In genomic region chr19:20078696-20079095, GRCh38 we compare ENCODE assay signal across 8 cellular contexts. TPM values are rescaled to one million over a fixed set of nuclear protein-coding genes. Genes with fewer than 3 reads are reported as not detected.
A peak's percentile ranks its signal among the peaks of the same experiment; 100 is the strongest.
DNase-seq lines count a peak whose midpoint lies in the region; ATAC-seq and TF ChIP-seq lines count a peak whose summit lies in the region.

No MANE protein-coding gene starts in this region.

- no peaks in the 10 kb centered on the region for H3K27me3 ChIP-seq in muscle layer of colon (ENCODE audit: control insufficient read depth in 1 of 2, insufficient read depth in 2 of 2, low read length in 2 of 2)

- peaks cover 4% of the 10 kb centered on the region for H3K36me3 Mint-ChIP-seq in endothelial cell (ENCODE audit: low read depth, unreplicated experiment)

- H3K27ac ChIP-seq in muscle layer of colon (ENCODE audit: low read depth, low read length) (no peak overlapping the region), urinary bladder (ENCODE audit: low read depth) (no peak overlapping the region)

- H3K36me3 ChIP-seq in muscle layer of colon (ENCODE audit: insufficient read depth, low read length) (no peaks in the 10 kb centered on the region), urinary bladder (ENCODE audit: insufficient read depth) (no peaks in the 10 kb centered on the region)

- peaks cover 7% of the 10 kb centered on the region for H3K4me1 ChIP-seq in muscle layer of colon (ENCODE audit: insufficient read depth, low read length)
- peaks cover 3% of the 10 kb centered on the region for H3K4me1 ChIP-seq in urinary bladder (ENCODE audit: insufficient read depth)

- peak overlapping the region; percentile 48 for H3K27ac Mint-ChIP-seq in endothelial cell (ENCODE audit: unreplicated experiment)

- H3K9me3 Mint-ChIP-seq in endothelial cell (ENCODE audit: unreplicated experiment) = no peaks in the 10 kb centered on the region

- H3K9ac ChIP-seq in muscle layer of colon (ENCODE audit: low read length) = no peak overlapping the region

- DNase-seq in GF-D8 (lab: John Stamatoyannopoulos, UW) (peak; percentile 7), RPMI8226 (peak; percentile 39), endothelial cell (ENCODE audit: low spot score) (peak; percentile 25), NCI-H2107 treated with DMSO at 0.1 percent for 48 hours (lab: John Stamatoyannopoulos, UW; ENCODE audit: unreplicated experiment) (no peak), foreskin melanocyte (no peak)

- H3K4me3 ChIP-seq in muscle layer of colon (ENCODE audit: low read depth in 1 of 2, low read length in 2 of 2) = peak overlapping the region; percentile 47 to 77
- H3K4me3 ChIP-seq in urinary bladder (ENCODE audit: low read depth, low read length) = peak overlapping the region; percentile 48

- H3K27me3 Mint-ChIP-seq in endothelial cell (ENCODE audit: unreplicated experiment) = peaks cover 5% of the 10 kb centered on the region

- no peaks in the 10 kb centered on the region for H3K9me3 ChIP-seq in muscle layer of colon (ENCODE audit: low read length)

- peaks cover 40% of the 10 kb centered on the region for H3K4me1 Mint-ChIP-seq in endothelial cell (ENCODE audit: unreplicated experiment)

- no peak for TF ChIP-seq CTCF in endothelial cell (IDR thresholded peaks at IDR 0.05; ENCODE audit: unreplicated experiment)

- peak overlapping the region; percentile 94 for H3K4me3 Mint-ChIP-seq in endothelial cell (ENCODE audit: unreplicated experiment)

- WGBS in urinary bladder = 1% methylated on average over 19 of the region's 19 CpGs

- ATAC-seq in GM18498 (IDR thresholded peaks at IDR 0.05; ENCODE audit: unreplicated experiment) = no peak

RNA-seq across cellular contexts. Expression of gene ZNF90, which starts 0.9 kb away (rescaled TPM):
- total RNA-seq in endothelial cell (ENCODE audit: unreplicated experiment) (16.7 TPM), urinary bladder (13.4 TPM)
- 3.3 TPM for polyA plus RNA-seq in urinary bladder

RNA-seq across cellular contexts. Expression of gene ZNF682, which starts 39.4 kb away (rescaled TPM):
- 25.6 TPM for total RNA-seq in endothelial cell (ENCODE audit: unreplicated experiment)
- 17.4 TPM for total RNA-seq in urinary bladder
- 3.1 TPM for polyA plus RNA-seq in urinary bladder

Comparison
In these comparisons a context has a peak if more than half of its experiments do, and no peak if none do; other contexts are left out.
1. DNase-seq: peak in GF-D8 (single experiment), RPMI8226 (single experiment) and endothelial cell (single experiment); none in NCI-H2107 treated with DMSO at 0.1 percent for 48 hours (single experiment) and foreskin melanocyte (single experiment).